ENCODE assay signal across 28 cellular contexts in the genomic region with DNA sequence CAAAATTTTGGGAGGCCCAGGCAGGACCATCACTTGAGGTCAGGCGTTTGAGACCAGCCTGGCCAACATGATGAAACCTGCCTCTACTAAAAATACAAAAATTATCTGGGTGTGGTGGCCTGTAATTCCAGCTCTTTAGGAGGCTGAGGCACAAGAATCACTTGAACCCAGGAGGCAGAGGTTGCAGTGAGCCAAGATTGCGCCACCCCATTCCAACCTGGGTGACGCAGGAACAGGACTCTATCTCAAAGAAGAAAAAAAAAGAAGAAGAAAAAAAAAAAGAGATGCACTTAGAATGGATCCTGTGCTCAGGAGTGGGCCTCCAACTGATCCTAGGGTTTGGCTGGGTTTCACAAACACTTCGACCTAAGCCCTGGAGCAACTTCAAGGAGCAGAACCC. TPM values are rescaled to one million over a fixed set of nuclear protein-coding genes. Genes with fewer than 3 reads are reported as not detected.
"Had no signal": no experiment of that assay in that cellular context is flagged by ENCODE, and none has a peak within 500 bp of the region (broad histone marks: within the 10 kb centered on the region; RNA-seq: fewer than 3 reads in every experiment).

No MANE protein-coding gene starts in this region.

- DNase-seq: stimulated activated CD4-positive, alpha-beta T cell treated with anti-CD3 and anti-CD28 coated beads, Interleukin-2, amount 100 ng/mL, for 48 hours; stimulated activated CD4-positive, alpha-beta T cell treated with anti-CD3 and anti-CD28 coated beads, Interleukin-4, amount 100 ng/mL, for 1 hour; stimulated activated CD4-positive, alpha-beta T cell treated with anti-CD3 and anti-CD28 coated beads, Interleukin-4, amount 100 ng/mL, for 24 hours; stimulated activated CD4-positive, alpha-beta T cell treated with anti-CD3 and anti-CD28 coated beads, Interleukin-4, amount 100 ng/mL, for 4 hours; stimulated activated CD8-positive, alpha-beta memory T cell treated with anti-CD3 and anti-CD28 coated beads, Interleukin-4, amount 100 ng/mL, for 48 hours; stimulated activated naive B cell treated with anti-CD40 and anti-IgM and Interleukin-4, amounts not matched to agents 10 μg/mL and 1 μg/mL and 100 μg/mL, for 72 hours; stimulated activated naive CD4-positive, alpha-beta T cell; stimulated activated naive CD4-positive, alpha-beta T cell treated with Interleukin-2 at 50 U/mL for 16 hours; stimulated activated naive CD8-positive, alpha-beta T cell treated with anti-CD3 and anti-CD28 coated beads, Interleukin-15, amount 100 ng/mL, for 72 hours; stimulated activated naive CD8-positive, alpha-beta T cell treated with anti-CD3 and anti-CD28 coated beads, Interleukin-15, Interleukin-2, amounts not matched to agents 100 U/mL and 50 U/mL, for 24 hours; stomach; substantia nigra; testis; thyroid gland; tibial artery; transverse colon; upper lobe of left lung; upper lobe of right lung; uterus had no signal

- H3K9me3 Mint-ChIP-seq: stimulated activated effector memory CD8-positive, alpha-beta T cell treated with anti-CD3 and anti-CD28 coated beads, Interleukin-12 subunit alpha, Interleukin-12 subunit beta, amount 100 ng/mL, for 72 hours; stimulated activated memory B cell treated with anti-CD40 and anti-IgM and Interleukin-4, amounts not matched to agents 10 μg/mL and 1 μg/mL and 100 μg/mL, for 72 hours; stimulated activated naive B cell treated with anti-CD40 and anti-IgM and Interleukin-4, amounts not matched to agents 10 μg/mL and 1 μg/mL and 100 μg/mL, for 72 hours; stimulated activated naive CD8-positive, alpha-beta T cell treated with anti-CD3 and anti-CD28 coated beads, Interleukin-15, amount 100 ng/mL, for 72 hours; stimulated activated naive CD8-positive, alpha-beta T cell treated with anti-CD3 and anti-CD28 coated beads, Interleukin-15, Interleukin-2, amounts not matched to agents 100 ng/mL and 50 ng/mL, for 24 hours; type B pancreatic cell had no signal

- H3K27me3 Mint-ChIP-seq: stimulated activated memory B cell treated with anti-CD40 and anti-IgM and Interleukin-4, amounts not matched to agents 10 μg/mL and 1 μg/mL and 100 μg/mL, for 72 hours; stimulated activated naive B cell treated with anti-CD40 and anti-IgM and Interleukin-4, amounts not matched to agents 10 μg/mL and 1 μg/mL and 100 μg/mL, for 72 hours; stimulated activated naive CD8-positive, alpha-beta T cell treated with anti-CD3 and anti-CD28 coated beads, Interleukin-15, amount 100 ng/mL, for 72 hours; stimulated activated naive CD8-positive, alpha-beta T cell treated with anti-CD3 and anti-CD28 coated beads, Interleukin-15, Interleukin-2, amounts not matched to agents 100 ng/mL and 50 ng/mL, for 24 hours; type B pancreatic cell had no signal

- H3K27me3 ChIP-seq: stomach, suprapubic skin, testis, thyroid gland, tibial artery, tibial nerve, transverse colon, upper lobe of left lung, upper lobe of right lung, uterus, vagina had no signal

- H3K4me3 ChIP-seq: stomach, suprapubic skin, testis, thoracic aorta, thyroid gland, tibial artery, tibial nerve, transverse colon, upper lobe of left lung, upper lobe of right lung, uterus, vagina had no signal

- H3K36me3 ChIP-seq: stomach, suprapubic skin, thoracic aorta, thyroid gland, tibial artery, tibial nerve, transverse colon, upper lobe of left lung, upper lobe of right lung, uterus, vagina had no signal

- H3K27ac ChIP-seq: stomach, suprapubic skin, testis, thoracic aorta, thyroid gland, tibial artery, tibial nerve, transverse colon, upper lobe of left lung, upper lobe of right lung, uterus, vagina had no signal

- H3K9me3 ChIP-seq: stomach, suprapubic skin, testis, thoracic aorta, thyroid gland, tibial artery, tibial nerve, transverse colon, upper lobe of left lung, upper lobe of right lung, uterus, vagina had no signal

- H3K4me3 Mint-ChIP-seq: stimulated activated effector memory CD8-positive, alpha-beta T cell treated with anti-CD3 and anti-CD28 coated beads, Interleukin-12 subunit alpha, Interleukin-12 subunit beta, amount 100 ng/mL, for 72 hours; stimulated activated memory B cell treated with anti-CD40 and anti-IgM and Interleukin-4, amounts not matched to agents 10 μg/mL and 1 μg/mL and 100 μg/mL, for 72 hours; stimulated activated naive B cell treated with anti-CD40 and anti-IgM and Interleukin-4, amounts not matched to agents 10 μg/mL and 1 μg/mL and 100 μg/mL, for 72 hours; stimulated activated naive CD8-positive, alpha-beta T cell treated with anti-CD3 and anti-CD28 coated beads, Interleukin-15, amount 100 ng/mL, for 72 hours; stimulated activated naive CD8-positive, alpha-beta T cell treated with anti-CD3 and anti-CD28 coated beads, Interleukin-15, Interleukin-2, amounts not matched to agents 100 ng/mL and 50 ng/mL, for 24 hours; type B pancreatic cell had no signal

- H3K27ac Mint-ChIP-seq: stimulated activated effector memory CD8-positive, alpha-beta T cell treated with anti-CD3 and anti-CD28 coated beads, Interleukin-12 subunit alpha, Interleukin-12 subunit beta, amount 100 ng/mL, for 72 hours; stimulated activated memory B cell treated with anti-CD40 and anti-IgM and Interleukin-4, amounts not matched to agents 10 μg/mL and 1 μg/mL and 100 μg/mL, for 72 hours; stimulated activated naive B cell treated with anti-CD40 and anti-IgM and Interleukin-4, amounts not matched to agents 10 μg/mL and 1 μg/mL and 100 μg/mL, for 72 hours; stimulated activated naive CD8-positive, alpha-beta T cell treated with anti-CD3 and anti-CD28 coated beads, Interleukin-15, amount 100 ng/mL, for 72 hours; stimulated activated naive CD8-positive, alpha-beta T cell treated with anti-CD3 and anti-CD28 coated beads, Interleukin-15, Interleukin-2, amounts not matched to agents 100 ng/mL and 50 ng/mL, for 24 hours; type B pancreatic cell had no signal

- H3K36me3 Mint-ChIP-seq: stimulated activated memory B cell treated with anti-CD40 and anti-IgM and Interleukin-4, amounts not matched to agents 10 μg/mL and 1 μg/mL and 100 μg/mL, for 72 hours; type B pancreatic cell had no signal

- H3K4me1 ChIP-seq: stomach, suprapubic skin, testis, thyroid gland, tibial artery, tibial nerve, transverse colon, upper lobe of left lung, upper lobe of right lung, uterus, vagina had no signal

- ATAC-seq: stimulated activated effector memory CD8-positive, alpha-beta T cell treated with anti-CD3 and anti-CD28 coated beads, Interleukin-12 subunit alpha, Interleukin-12 subunit beta, amount 100 ng/mL, for 72 hours; stimulated activated memory B cell treated with anti-CD40 and anti-IgM and Interleukin-4, amounts not matched to agents 10 μg/mL and 1 μg/mL and 100 μg/mL, for 72 hours; stimulated activated naive B cell treated with anti-CD40 and anti-IgM and Interleukin-4, amounts not matched to agents 10 μg/mL and 1 μg/mL and 100 μg/mL, for 72 hours; stimulated activated naive CD8-positive, alpha-beta T cell treated with anti-CD3 and anti-CD28 coated beads, Interleukin-15, amount 100 ng/mL, for 72 hours; stimulated activated naive CD8-positive, alpha-beta T cell treated with anti-CD3 and anti-CD28 coated beads, Interleukin-15, Interleukin-2, amounts not matched to agents 100 U/mL and 50 U/mL, for 24 hours; upper lobe of right lung had no signal

RNA-seq across cellular contexts. Expression of gene GLDC, which starts 45.1 kb away (rescaled TPM):
- total RNA-seq: subcutaneous adipose tissue had no signal
